Comparison of ENCODE assay signal across 10 cellular contexts in genomic region chr19:7941895-7942596, GRCh38. TPM values are rescaled to one million over a fixed set of nuclear protein-coding genes. Genes with fewer than 3 reads are reported as not detected.
DNase-seq lines count a peak whose midpoint lies in the region; ATAC-seq and TF ChIP-seq lines count a peak whose summit lies in the region.
"Had no signal": no experiment of that assay in that cellular context is flagged by ENCODE, and none has a peak within 500 bp of the region (broad histone marks: within the 10 kb centered on the region; RNA-seq: fewer than 3 reads in every experiment).

No MANE protein-coding gene starts in this region.

- BruUV-seq in mammary epithelial cell (replicated peaks; lab: Mats Ljungman, UMichigan), result no TSS peak

- H4K20me1 ChIP-seq in mammary epithelial cell (ENCODE audit: insufficient read depth, low read length), result no peaks in the 10 kb centered on the region

- H3K9ac ChIP-seq in mammary epithelial cell (ENCODE audit: insufficient read depth, low read length), result peak overlapping the region; percentile 12

- CTCF ChIA-PET in CD4-positive, alpha-beta T cell (lab: Charles Lee), result interaction anchor here (1.9 kb wide), 1 partner anchor 73 kb away, joined by 5 read pairs; no protein-coding TSS in a partner anchor
- CTCF ChIA-PET in mammary epithelial cell (lab: Charles Lee; ENCODE audit: low non-redundant PET), result no interaction called here

- no peak for DNase-seq in CD4-positive, alpha-beta T cell
- no peak for DNase-seq in Jurkat, Clone E6-1 (ENCODE audit: low read depth, low spot score)
- DNase-seq in mammary epithelial cell (no peak), NCI-H1436 (lab: John Stamatoyannopoulos, UW) (no peak), UCSD-AML1 (lab: John Stamatoyannopoulos, UW; ENCODE audit: unreplicated experiment) (no peak), amniotic stem cell (lab: John Stamatoyannopoulos, UW) (no peak)
- no peak for DNase-seq in activated CD8-positive, alpha-beta memory T cell treated with anti-CD3 and anti-CD28 coated beads, Interleukin-2, amount 50 U/mL, for 48 hours
- DNase-seq: NCI-H1092 had no signal

- no peak overlapping the region for H2AFZ ChIP-seq in mammary epithelial cell (ENCODE audit: low read depth, low read length)

- H3K27me3 ChIP-seq in CD4-positive, alpha-beta T cell (ENCODE audit: control insufficient read depth, insufficient read depth, low read length), result no peaks in the 10 kb centered on the region
- no peaks in the 10 kb centered on the region for H3K27me3 ChIP-seq in mammary epithelial cell (ENCODE audit: insufficient read depth, low read length)
- H3K27me3 ChIP-seq: cardiac muscle cell had no signal

- no peaks in the 10 kb centered on the region for H3K9me3 ChIP-seq in CD4-positive, alpha-beta T cell (ENCODE audit: control insufficient read depth, low read length)
- H3K9me3 ChIP-seq in mammary epithelial cell (replicated peaks; ENCODE audit: insufficient read depth, low read length), result no peaks in the 10 kb centered on the region

- peaks cover 36% of the 10 kb centered on the region for H3K4me1 Mint-ChIP-seq in CD4-positive, alpha-beta T cell (ENCODE audit: low read depth)
- peaks cover 7% of the 10 kb centered on the region for H3K4me1 Mint-ChIP-seq in nephron

- intact Hi-C loops in CD4-positive, alpha-beta T cell (cut with DNase I, micrococcal nuclease), result loop anchor here (2.0 to 10.0 kb wide), 8 partner anchors 40 to 890 kb away; partner anchors contain the start of genes ELAVL1 (in 1 of the 2), MAP2K7 (in 1 of the 2), MBD3L1 (in 1 of the 2) and RAB11B (in 1 of the 2)
- intact Hi-C loops in mammary epithelial cell (cut with micrococcal nuclease), result loop anchor here (5.0 kb wide), 1 partner anchor 45 kb away; no protein-coding TSS in a partner anchor

- peaks cover 39% of the 10 kb centered on the region for H3K36me3 Mint-ChIP-seq in CD4-positive, alpha-beta T cell (ENCODE audit: low read depth)
- peaks cover 23% of the 10 kb centered on the region for H3K36me3 Mint-ChIP-seq in nephron (ENCODE audit: low read depth)

- peaks cover 42% of the 10 kb centered on the region for H3K79me2 ChIP-seq in mammary epithelial cell (ENCODE audit: insufficient read depth, low read length)

- peak overlapping the region; percentile 75 for H3K4me3 ChIP-seq in Jurkat, Clone E6-1 (ENCODE audit: low read length)
- H3K4me3 ChIP-seq in mammary epithelial cell (replicated peaks in 1 of 3; ENCODE audit: insufficient read depth in 1 of 3, low read depth in 2 of 3, low read length in 3 of 3), result peak overlapping the region; percentile 89 to 97 (median 93)

- H3K9me3 Mint-ChIP-seq in CD4-positive, alpha-beta T cell, result no peaks in the 10 kb centered on the region
- H3K9me3 Mint-ChIP-seq in nephron, result no peaks in the 10 kb centered on the region

- in situ Hi-C loops in mammary epithelial cell (cut with MboI; ENCODE audit: low sequenced_read_pairs in 2 of 2), result no loop called here

- H3K36me3 ChIP-seq in mammary epithelial cell (ENCODE audit: insufficient read depth, low read length), result peaks cover 19% of the 10 kb centered on the region

- no peaks in the 10 kb centered on the region for H3K27me3 Mint-ChIP-seq in CD4-positive, alpha-beta T cell
- H3K27me3 Mint-ChIP-seq in nephron (ENCODE audit: low read depth), result no peaks in the 10 kb centered on the region

- peaks cover 7% of the 10 kb centered on the region for H3K4me1 ChIP-seq in mammary epithelial cell (ENCODE audit: insufficient read depth, low read length)

- WGBS in mammary epithelial cell (ENCODE audit: low coverage, missing lambda C conversion rate), result 95% methylated on average over 18 of the region's 19 CpGs

- dilution Hi-C loops in mammary epithelial cell (cut with HindIII; ENCODE audit: low sequenced_read_pairs), result no loop called here

- H3K4me2 ChIP-seq in mammary epithelial cell (ENCODE audit: insufficient read depth, low read depth, low read length), result peak overlapping the region; percentile 89

- H3K27ac ChIP-seq in CD4-positive, alpha-beta T cell (ENCODE audit: low read depth, low read length), result no peak overlapping the region
- no peak overlapping the region for H3K27ac ChIP-seq in mammary epithelial cell (ENCODE audit: insufficient read depth, low read depth, low read length)

- peak overlapping the region; percentile 95 for H3K4me3 Mint-ChIP-seq in CD4-positive, alpha-beta T cell
- peak overlapping the region; percentile 87 to 90 (median 88) for H3K4me3 Mint-ChIP-seq in nephron

- POLR2A ChIA-PET in CD4-positive, alpha-beta T cell (lab: Charles Lee), result interaction anchor here (1.5 to 2.6 kb wide), 3 partner anchors 21 to 38 kb away, joined by 3 to 12 read pairs (median 11); partner anchors contain the start of gene MAP2K7

- H3K27ac Mint-ChIP-seq in CD4-positive, alpha-beta T cell, result no peak overlapping the region
- H3K27ac Mint-ChIP-seq in nephron, result no peak overlapping the region

- ATAC-seq in CD4-positive, alpha-beta T cell (ENCODE audit: poor library complexity), result no peak

- TF ChIP-seq CTCF in CD4-positive, alpha-beta T cell (IDR thresholded peaks at IDR 0.05), result no peak
- TF ChIP-seq CTCF in mammary epithelial cell (conservative IDR thresholded peaks at IDR 0.05 in 1 of 2, IDR thresholded peaks at IDR 0.05 in 1 of 2; ENCODE audit: extremely low read depth in 1 of 2, insufficient read depth in 1 of 2, low read depth in 1 of 2, low read length in 2 of 2), result no peak
- TF ChIP-seq CTCF in nephron (IDR thresholded peaks at IDR 0.05; ENCODE audit: unreplicated experiment in 3 of 3), result no peak

RNA-seq across cellular contexts. Expression of gene TIMM44, which starts 1.4 kb away (rescaled TPM):
- total RNA-seq in CD4-positive, alpha-beta T cell, result 10 to 100 TPM; 83.9 to 85.0 TPM
- 60.1 TPM for polyA plus RNA-seq in Jurkat, Clone E6-1 (2012; ENCODE audit: insufficient read depth, insufficient read length)
- 10 to 100 TPM; 52.7 to 94.3 TPM for total RNA-seq in mammary epithelial cell
- 38.1 TPM for polyA plus RNA-seq in mammary epithelial cell
- 51.2 TPM for polyA minus RNA-seq in mammary epithelial cell

RNA-seq across cellular contexts. Expression of gene CTXN1, which starts 16.1 kb away (rescaled TPM):
- not detected for total RNA-seq in CD4-positive, alpha-beta T cell
- 33.5 TPM for polyA plus RNA-seq in Jurkat, Clone E6-1 (2012; ENCODE audit: insufficient read depth, insufficient read length)
- total RNA-seq in mammary epithelial cell, result 10 to 100 TPM in 1 of 2 donors, 1 to 10 TPM in 1; 3.3 to 13.3 TPM
- polyA plus RNA-seq in mammary epithelial cell, result 2.1 TPM
- 0.36 TPM for polyA minus RNA-seq in mammary epithelial cell

RNA-seq across cellular contexts. Expression of gene SNAPC2, which starts 21.9 kb away (rescaled TPM):
- 10 to 100 TPM in 1 of 2 experiments, 1 to 10 TPM in 1; 9.9 to 10.9 TPM for total RNA-seq in CD4-positive, alpha-beta T cell
- 32.2 TPM for polyA plus RNA-seq in Jurkat, Clone E6-1 (2012; ENCODE audit: insufficient read depth, insufficient read length)
- total RNA-seq in mammary epithelial cell, result 10 to 100 TPM; 11.2 to 27.2 TPM
- polyA plus RNA-seq in mammary epithelial cell, result 11.5 TPM
- polyA minus RNA-seq in mammary epithelial cell, result 1.6 TPM

RNA-seq across cellular contexts. Expression of gene TGFBR3L, which starts 27.4 kb away (rescaled TPM):
- total RNA-seq in CD4-positive, alpha-beta T cell, result 1 to 10 TPM; 1.1 to 1.2 TPM
- polyA plus RNA-seq in Jurkat, Clone E6-1 (2012; ENCODE audit: insufficient read depth, insufficient read length), result 23.7 TPM
- 1 to 10 TPM; 1.2 to 1.4 TPM for total RNA-seq in mammary epithelial cell
- 0.23 TPM for polyA plus RNA-seq in mammary epithelial cell
- not detected for polyA minus RNA-seq in mammary epithelial cell

RNA-seq across cellular contexts. Expression of gene MAP2K7, which starts 38.4 kb away (rescaled TPM):
- total RNA-seq in CD4-positive, alpha-beta T cell, result 10 to 100 TPM; 81.7 to 82.3 TPM
- polyA plus RNA-seq in Jurkat, Clone E6-1 (2012; ENCODE audit: insufficient read depth, insufficient read length), result 30.5 TPM
- total RNA-seq in mammary epithelial cell, result 10 to 100 TPM; 11.3 to 33.3 TPM
- 10.7 TPM for polyA plus RNA-seq in mammary epithelial cell
- 4.9 TPM for polyA minus RNA-seq in mammary epithelial cell
